ENCODE assay signal across 8 cellular contexts in genomic region chr12:53696285-53696654, GRCh38. TPM values are rescaled to one million over a fixed set of nuclear protein-coding genes. Genes with fewer than 3 reads are reported as not detected.
DNase-seq lines count a peak whose midpoint lies in the region; ATAC-seq, FAIRE-seq and TF ChIP-seq lines count a peak whose summit lies in the region.

No MANE protein-coding gene starts in this region.

- H3K27me3 Mint-ChIP-seq in naive thymus-derived CD8-positive, alpha-beta T cell, result peaks cover 51 to 97% (median 72%) of the 10 kb centered on the region in 5 donors

- FAIRE-seq in TTC549 (lab: Jason Lieb, UNC), result peak; percentile 83

- ATAC-seq in naive thymus-derived CD8-positive, alpha-beta T cell, result no peak
- ATAC-seq in HG02588 (IDR thresholded peaks at IDR 0.05; ENCODE audit: unreplicated experiment) (no peak), HG03442 (IDR thresholded peaks at IDR 0.05; ENCODE audit: unreplicated experiment) (no peak)

- H3K4me1 Mint-ChIP-seq in naive thymus-derived CD8-positive, alpha-beta T cell, result peaks cover 21 to 32% (median 28%) of the 10 kb centered on the region in 4 donors

- no peak overlapping the region for H3K4me3 ChIP-seq in foreskin fibroblast (ENCODE audit: low read depth in 1 of 2, low read length in 2 of 2)

- H3K36me3 Mint-ChIP-seq in naive thymus-derived CD8-positive, alpha-beta T cell, result peaks cover 2 to 5% (median 3%) of the 10 kb centered on the region in 3 donors

- POLR2A ChIA-PET in naive thymus-derived CD8-positive, alpha-beta T cell (lab: Charles Lee), result no interaction called here

- peak; percentile 72 for DNase-seq in SIG-M5 treated with dmso at 0.1 percent for 504 hours (lab: John Stamatoyannopoulos, UW; ENCODE audit: unreplicated experiment)
- no peak for DNase-seq in SIG-M5 (lab: John Stamatoyannopoulos, UW)
- peak; percentile 94 for DNase-seq in NCI-H1436 (lab: John Stamatoyannopoulos, UW)
- DNase-seq in foreskin fibroblast, result peak; percentile 59 to 83
- DNase-seq in naive thymus-derived CD8-positive, alpha-beta T cell, result peak in 1 of 10 donors; percentile 19

- TF ChIP-seq CTCF in foreskin fibroblast (IDR thresholded peaks at IDR 0.05; ENCODE audit: low read depth, low read length), result no peak

- H3K4me3 Mint-ChIP-seq in naive thymus-derived CD8-positive, alpha-beta T cell, result peak overlapping the region in 9 of 10 donors; percentile 45 to 77 (median 69)

- H3K9me3 Mint-ChIP-seq in naive thymus-derived CD8-positive, alpha-beta T cell, result peaks cover 0 to 4% (median 0%) of the 10 kb centered on the region in 9 donors

- no peak overlapping the region for H3K27ac Mint-ChIP-seq in naive thymus-derived CD8-positive, alpha-beta T cell

RNA-seq across cellular contexts. Expression of gene ATP5MC2, which starts 20.4 kb away (rescaled TPM):
- 100 to 1,000 TPM; 235 to 250 TPM for total RNA-seq in naive thymus-derived CD8-positive, alpha-beta T cell
- polyA plus RNA-seq in naive thymus-derived CD8-positive, alpha-beta T cell, result 100 to 1,000 TPM; 519 to 658 (median 605) TPM

RNA-seq across cellular contexts. Expression of gene CALCOCO1, which starts 31.0 kb away (rescaled TPM):
- total RNA-seq in naive thymus-derived CD8-positive, alpha-beta T cell, result 100 to 1,000 TPM; 152 to 168 TPM
- polyA plus RNA-seq in naive thymus-derived CD8-positive, alpha-beta T cell, result 10 to 100 TPM; 52.3 to 55.5 (median 55.4) TPM

RNA-seq across cellular contexts. Expression of gene CISTR, which starts 55.5 kb away (rescaled TPM):
- total RNA-seq in naive thymus-derived CD8-positive, alpha-beta T cell, result not detected
- polyA plus RNA-seq in naive thymus-derived CD8-positive, alpha-beta T cell, result not detected
